Comparison of ENCODE assay signal across 16 cellular contexts in genomic region chr16:58346831-58347371, GRCh38. TPM values are rescaled to one million over a fixed set of nuclear protein-coding genes. Genes with fewer than 3 reads are reported as not detected.
DNase-seq lines count a peak whose midpoint lies in the region; ATAC-seq and TF ChIP-seq lines count a peak whose summit lies in the region.
"Had no signal": no experiment of that assay in that cellular context is flagged by ENCODE, and none has a peak within 500 bp of the region (broad histone marks: within the 10 kb centered on the region; RNA-seq: fewer than 3 reads in every experiment).

No MANE protein-coding gene starts in this region.

- no peaks in the 10 kb centered on the region for H3K36me3 ChIP-seq in psoas muscle (ENCODE audit: insufficient read depth in 1 of 2, low read depth in 1 of 2)

- no peaks in the 10 kb centered on the region for H3K4me1 Mint-ChIP-seq in glutamatergic neuron (ENCODE audit: low read depth, unreplicated experiment)

- no peak overlapping the region for H3K27ac ChIP-seq in psoas muscle
- H3K27ac ChIP-seq: HL-60 had no signal

- H3K27me3 ChIP-seq in psoas muscle (ENCODE audit: insufficient read depth in 3 of 3, low read length in 2 of 3) = peaks cover 0 to 6% (median 0%) of the 10 kb centered on the region in 3 donors

- H3K4me3 ChIP-seq in psoas muscle = no peak overlapping the region
- H3K4me3 ChIP-seq: K562 had no signal

- no peaks in the 10 kb centered on the region for H3K9me3 ChIP-seq in psoas muscle

- H3K4me3 Mint-ChIP-seq in glutamatergic neuron (ENCODE audit: unreplicated experiment) = no peak overlapping the region

- no peak for TF ChIP-seq CTCF in glutamatergic neuron (IDR thresholded peaks at IDR 0.05; ENCODE audit: partially characterized antibody, unreplicated experiment)
- no peak for TF ChIP-seq CTCF in psoas muscle (IDR thresholded peaks at IDR 0.05)

- in situ Hi-C loops in G401 (cut with HindIII; ENCODE audit: low sequenced_read_pairs) = no loop called here

- no peak for ATAC-seq in psoas muscle

- no peaks in the 10 kb centered on the region for H3K4me1 ChIP-seq in psoas muscle

- no peak overlapping the region for H3K27ac Mint-ChIP-seq in glutamatergic neuron (ENCODE audit: unreplicated experiment)

- 23 to 32% (median 25%) methylated on average over 5 of the region's 5 CpGs for WGBS in psoas muscle, 3 donors

- H3K27me3 Mint-ChIP-seq in glutamatergic neuron (ENCODE audit: unreplicated experiment) = peaks cover 2% of the 10 kb centered on the region

- intact Hi-C loops in psoas muscle (cut with DNase I) = no loop called here

- H3K36me3 Mint-ChIP-seq in glutamatergic neuron (ENCODE audit: unreplicated experiment) = no peaks in the 10 kb centered on the region

- H3K9me3 Mint-ChIP-seq in glutamatergic neuron (ENCODE audit: unreplicated experiment) = peaks cover 1% of the 10 kb centered on the region

- peak; percentile 96 for DNase-seq in G401 (ENCODE audit: low spot score)
- peak; percentile 82 for DNase-seq in NCI-H2171 treated with DMSO at 0.1 percent for 48 hours (lab: John Stamatoyannopoulos, UW)
- peak; percentile 79 for DNase-seq in cerebellum (ENCODE audit: low spot score)
- DNase-seq in myocyte (ENCODE audit: low read depth) = peak; percentile 80
- no peak for DNase-seq in GM19238 (ENCODE audit: insufficient read length, low spot score)
- DNase-seq in stimulated activated CD4-positive, alpha-beta T cell treated with anti-CD3 and anti-CD28 coated beads, Interleukin-12 subunit alpha, Interleukin-12 subunit beta, amount 100 ng/mL, for 4 hours = no peak
- no peak for DNase-seq in glutamatergic neuron
- no peak for DNase-seq in psoas muscle
- DNase-seq: DMS79 treated with DMSO at 0.1 percent for 48 hours, GDM1, NCI-H146, NCI-H2107 had no signal

RNA-seq across cellular contexts. Expression of gene GINS3, which starts 45.4 kb away (rescaled TPM):
- 9.9 and 10.8 TPM in 2 replicates for total RNA-seq in G401 (2014; rRNA removed; shearing (Covaris generic))
- 6.2 TPM for total RNA-seq in cerebellum
- 3.6 and 5.9 TPM in 2 replicates for total RNA-seq in myocyte
- 2.3 TPM for polyA plus RNA-seq in myocyte (2012)
- total RNA-seq in glutamatergic neuron (ENCODE audit: unreplicated experiment) = 5.9 TPM
- 1 to 10 TPM in 3 of 4 donors, under 1 TPM in 1; 0.86 to 1.6 (median 1.2) TPM for total RNA-seq in psoas muscle
- polyA plus RNA-seq in psoas muscle = 1 to 10 TPM in 2 of 3 donors, under 1 TPM in 1; 0.89 to 2.2 (median 1.7) TPM

RNA-seq across cellular contexts. Expression of gene PRSS54, which starts 52.1 kb away (rescaled TPM):
- not detected in 2 replicates for total RNA-seq in G401 (2014; rRNA removed; shearing (Covaris generic))
- total RNA-seq in cerebellum (not detected), myocyte (not detected in 2 replicates), glutamatergic neuron (ENCODE audit: unreplicated experiment) (not detected), psoas muscle (not detected)
- polyA plus RNA-seq in myocyte (2012) = not detected
- polyA plus RNA-seq in psoas muscle = under 1 TPM; 0.03 to 0.12 (median 0.04) TPM
- total RNA-seq: A673, H1, K562 had no signal
- polyA plus RNA-seq: H1, K562 had no signal

Comparison
In these comparisons a context has a peak if more than half of its experiments do, and no peak if none do; other contexts are left out.
1. DNase-seq: peak in G401 (single experiment), NCI-H2171 treated with DMSO at 0.1 percent for 48 hours (single experiment), cerebellum (single experiment) and myocyte (single experiment); none in GM19238 (single experiment), stimulated activated CD4-positive, alpha-beta T cell treated with anti-CD3 and anti-CD28 coated beads, Interleukin-12 subunit alpha, Interleukin-12 subunit beta, amount 100 ng/mL, for 4 hours (single experiment), glutamatergic neuron (single experiment) and psoas muscle (0 of 2).